Comparison of ENCODE assay signal across 14 cellular contexts in genomic region chr12:14643247-14643646, GRCh38. TPM values are rescaled to one million over a fixed set of nuclear protein-coding genes. Genes with fewer than 3 reads are reported as not detected.
DNase-seq lines count a peak whose midpoint lies in the region; ATAC-seq and TF ChIP-seq lines count a peak whose summit lies in the region.
"Had no signal": no experiment of that assay in that cellular context is flagged by ENCODE, and none has a peak within 500 bp of the region (broad histone marks: within the 10 kb centered on the region; RNA-seq: fewer than 3 reads in every experiment).

No MANE protein-coding gene starts in this region.

- no peak overlapping the region for H4K91ac ChIP-seq in mesenchymal stem cell (ENCODE audit: low read length)

- intact Hi-C loops in activated CD8-positive, alpha-beta T cell treated with anti-CD3 and anti-CD28 coated beads for 36 hours (cut with micrococcal nuclease) = no loop called here

- H3K4ac ChIP-seq in mesenchymal stem cell (ENCODE audit: low read depth in 1 of 2, low read length in 2 of 2) = no peak overlapping the region

- no peak overlapping the region for H2BK5ac ChIP-seq in mesenchymal stem cell (ENCODE audit: low read depth, low read length, poor library complexity, severe bottlenecking)

- H2BK15ac ChIP-seq in mesenchymal stem cell (ENCODE audit: low read depth, poor library complexity, severe bottlenecking) = no peak overlapping the region

- WGBS in mesenchymal stem cell = 38% methylated on average over 5 of the region's 5 CpGs

- no peaks in the 10 kb centered on the region for H3K9me3 Mint-ChIP-seq in activated CD4-positive, alpha-beta T cell treated with anti-CD3 and anti-CD28 coated beads, Interleukin-2, amount 10 ng/mL, durations not matched to agents 7 days and 5 days
- H3K9me3 Mint-ChIP-seq in activated CD8-positive, alpha-beta T cell treated with anti-CD3 and anti-CD28 coated beads for 36 hours = no peaks in the 10 kb centered on the region
- no peaks in the 10 kb centered on the region for H3K9me3 Mint-ChIP-seq in stimulated activated memory B cell treated with anti-CD40 and anti-IgM and Interleukin-4, amounts not matched to agents 10 μg/mL and 1 μg/mL and 100 μg/mL, for 72 hours
- H3K9me3 Mint-ChIP-seq: activated naive CD4-positive, alpha-beta T cell treated with anti-CD3 and anti-CD28 coated beads, Interleukin-2, amount 50 U/mL, for 72 hours had no signal

- no peak overlapping the region for H3K4me2 ChIP-seq in mesenchymal stem cell (ENCODE audit: low read length, poor library complexity, severe bottlenecking)

- H2BK12ac ChIP-seq in mesenchymal stem cell (ENCODE audit: low read length in 2 of 2) = no peak overlapping the region

- H3K23ac ChIP-seq in mesenchymal stem cell (ENCODE audit: low read length in 2 of 2) = no peak overlapping the region

- ATAC-seq in activated CD8-positive, alpha-beta T cell treated with anti-CD3 and anti-CD28 coated beads for 36 hours = peak; percentile 58
- no peak for ATAC-seq in stimulated activated memory B cell treated with anti-CD40 and anti-IgM and Interleukin-4, amounts not matched to agents 10 μg/mL and 1 μg/mL and 100 μg/mL, for 72 hours

- H2AFZ ChIP-seq in mesenchymal stem cell (ENCODE audit: low read depth, low read length) = no peak overlapping the region

- H3K14ac ChIP-seq in mesenchymal stem cell (ENCODE audit: low read length in 2 of 2) = no peak overlapping the region

- H3K4me3 ChIP-seq in mesenchymal stem cell (ENCODE audit: insufficient read depth in 1 of 2, low read depth in 1 of 2, low read length in 2 of 2) = no peak overlapping the region

- peaks cover 5% of the 10 kb centered on the region for H3K27me3 Mint-ChIP-seq in activated CD4-positive, alpha-beta T cell treated with anti-CD3 and anti-CD28 coated beads, Interleukin-2, amount 10 ng/mL, durations not matched to agents 7 days and 5 days
- peaks cover 1% of the 10 kb centered on the region for H3K27me3 Mint-ChIP-seq in activated CD8-positive, alpha-beta T cell treated with anti-CD3 and anti-CD28 coated beads for 36 hours
- H3K27me3 Mint-ChIP-seq in stimulated activated memory B cell treated with anti-CD40 and anti-IgM and Interleukin-4, amounts not matched to agents 10 μg/mL and 1 μg/mL and 100 μg/mL, for 72 hours = no peaks in the 10 kb centered on the region

- H3K18ac ChIP-seq in mesenchymal stem cell (ENCODE audit: low read depth in 1 of 2, low read length in 2 of 2) = no peak overlapping the region

- H3K4me1 ChIP-seq in mesenchymal stem cell (ENCODE audit: control insufficient read depth, insufficient read depth, low read depth, low read length) = no peaks in the 10 kb centered on the region

- H3K27me3 ChIP-seq in mesenchymal stem cell (ENCODE audit: control insufficient read depth in 1 of 2, insufficient read depth in 1 of 2, low read length in 2 of 2) = no peaks in the 10 kb centered on the region

- peak overlapping the region; percentile 68 for H3K27ac Mint-ChIP-seq in activated CD4-positive, alpha-beta T cell treated with anti-CD3 and anti-CD28 coated beads, Interleukin-2, amount 10 ng/mL, durations not matched to agents 7 days and 5 days
- no peak overlapping the region for H3K27ac Mint-ChIP-seq in activated CD8-positive, alpha-beta T cell treated with anti-CD3 and anti-CD28 coated beads for 36 hours
- H3K27ac Mint-ChIP-seq in stimulated activated memory B cell treated with anti-CD40 and anti-IgM and Interleukin-4, amounts not matched to agents 10 μg/mL and 1 μg/mL and 100 μg/mL, for 72 hours = no peak overlapping the region
- H3K27ac Mint-ChIP-seq: activated naive CD4-positive, alpha-beta T cell treated with anti-CD3 and anti-CD28 coated beads, Interleukin-2, amount 50 U/mL, for 72 hours had no signal

- peak; percentile 37 for DNase-seq in activated CD4-positive, alpha-beta T cell treated with anti-CD3 and anti-CD28 coated beads, Interleukin-2, amount 10 ng/mL, durations not matched to agents 7 days and 5 days
- DNase-seq in activated CD4-positive, alpha-beta T cell treated with anti-CD3 and anti-CD28 coated beads, Interleukin-2, amount 50 U/mL, for 4 hours = no peak
- DNase-seq in HCEC 1CT (peak; percentile 42), mesenchymal stem cell (peak; percentile 37), GOT3 (lab: John Stamatoyannopoulos, UW) (no peak), HEK293T (ENCODE audit: extremely low spot score) (no peak)
- DNase-seq in activated CD8-positive, alpha-beta T cell treated with anti-CD3 and anti-CD28 coated beads for 36 hours = no peak
- DNase-seq: NCI-H2081, trophoblast cell had no signal

- no peaks in the 10 kb centered on the region for H3K36me3 Mint-ChIP-seq in activated CD4-positive, alpha-beta T cell treated with anti-CD3 and anti-CD28 coated beads, Interleukin-2, amount 10 ng/mL, durations not matched to agents 7 days and 5 days (ENCODE audit: low read depth)
- H3K36me3 Mint-ChIP-seq in activated CD8-positive, alpha-beta T cell treated with anti-CD3 and anti-CD28 coated beads for 36 hours (ENCODE audit: low read depth) = no peaks in the 10 kb centered on the region
- H3K36me3 Mint-ChIP-seq in stimulated activated memory B cell treated with anti-CD40 and anti-IgM and Interleukin-4, amounts not matched to agents 10 μg/mL and 1 μg/mL and 100 μg/mL, for 72 hours = no peaks in the 10 kb centered on the region
- H3K36me3 Mint-ChIP-seq: activated naive CD4-positive, alpha-beta T cell treated with anti-CD3 and anti-CD28 coated beads, Interleukin-2, amount 50 U/mL, for 72 hours had no signal

- H4K8ac ChIP-seq in mesenchymal stem cell (ENCODE audit: low read length) = no peak overlapping the region

- H3K9me3 ChIP-seq in mesenchymal stem cell (ENCODE audit: control insufficient read depth, low read length) = no peaks in the 10 kb centered on the region

- H3K4me3 Mint-ChIP-seq in activated CD4-positive, alpha-beta T cell treated with anti-CD3 and anti-CD28 coated beads, Interleukin-2, amount 10 ng/mL, durations not matched to agents 7 days and 5 days = peak overlapping the region; percentile 27
- H3K4me3 Mint-ChIP-seq in activated CD8-positive, alpha-beta T cell treated with anti-CD3 and anti-CD28 coated beads for 36 hours = peak overlapping the region; percentile 37
- no peak overlapping the region for H3K4me3 Mint-ChIP-seq in stimulated activated memory B cell treated with anti-CD40 and anti-IgM and Interleukin-4, amounts not matched to agents 10 μg/mL and 1 μg/mL and 100 μg/mL, for 72 hours

- H2AK5ac ChIP-seq in mesenchymal stem cell (ENCODE audit: low read length, severe bottlenecking) = no peak overlapping the region

- H3K4me1 Mint-ChIP-seq in activated CD4-positive, alpha-beta T cell treated with anti-CD3 and anti-CD28 coated beads, Interleukin-2, amount 10 ng/mL, durations not matched to agents 7 days and 5 days = peaks cover 24% of the 10 kb centered on the region
- H3K4me1 Mint-ChIP-seq in activated CD8-positive, alpha-beta T cell treated with anti-CD3 and anti-CD28 coated beads for 36 hours (ENCODE audit: low read depth) = peaks cover 23% of the 10 kb centered on the region
- peaks cover 5% of the 10 kb centered on the region for H3K4me1 Mint-ChIP-seq in stimulated activated memory B cell treated with anti-CD40 and anti-IgM and Interleukin-4, amounts not matched to agents 10 μg/mL and 1 μg/mL and 100 μg/mL, for 72 hours

- no peak for TF ChIP-seq CTCF in activated CD8-positive, alpha-beta T cell treated with anti-CD3 and anti-CD28 coated beads for 36 hours (IDR thresholded peaks at IDR 0.05)

- no peaks in the 10 kb centered on the region for H3K79me1 ChIP-seq in mesenchymal stem cell (replicated peaks; ENCODE audit: low read length, poor library complexity, severe bottlenecking)

- H2BK120ac ChIP-seq in mesenchymal stem cell (ENCODE audit: low read depth, low read length) = no peak overlapping the region

- H3K27ac ChIP-seq in mesenchymal stem cell (ENCODE audit: low read length, poor library complexity, severe bottlenecking) = no peak overlapping the region

- CTCF ChIA-PET in activated CD4-positive, alpha-beta T cell treated with anti-CD3 and anti-CD28 coated beads, Interleukin-2, amount 10 ng/mL, durations not matched to agents 7 days and 5 days (lab: Charles Lee) = interaction anchor here (0.5 to 0.7 kb wide), 2 partner anchors 10 to 31 kb away, joined by 3 read pairs; no protein-coding TSS in a partner anchor
- CTCF ChIA-PET in activated CD8-positive, alpha-beta T cell treated with anti-CD3 and anti-CD28 coated beads for 36 hours (lab: Charles Lee) = interaction anchor here (0.6 kb wide), 1 partner anchor 39 kb away, joined by 3 read pairs; no protein-coding TSS in a partner anchor
- CTCF ChIA-PET in HEK293T (lab: Yijun Ruan, JAX) = no interaction called here

- no peak overlapping the region for H3K9ac ChIP-seq in mesenchymal stem cell (ENCODE audit: low read length)

- H3K36me3 ChIP-seq in mesenchymal stem cell (ENCODE audit: control insufficient read depth in 1 of 2, insufficient read depth in 2 of 2, low read depth in 1 of 2, low read length in 2 of 2) = no peaks in the 10 kb centered on the region

- POLR2A ChIA-PET in activated CD4-positive, alpha-beta T cell treated with anti-CD3 and anti-CD28 coated beads, Interleukin-2, amount 10 ng/mL, durations not matched to agents 7 days and 5 days (lab: Charles Lee) = interaction anchor here (0.6 kb wide), 1 partner anchor 131 kb away, joined by 3 read pairs; a partner anchor contains a TSS
- POLR2A ChIA-PET in activated CD8-positive, alpha-beta T cell treated with anti-CD3 and anti-CD28 coated beads for 36 hours (lab: Charles Lee) = no interaction called here
- POLR2A ChIA-PET in HEK293T (lab: Yijun Ruan, JAX) = no interaction called here

TF ChIP-seq in HEK293T, 16 proteins besides CTCF, POLR2A, EP300 and RAD21:
- TF ChIP-seq FOXM1 (IDR thresholded peaks at IDR 0.05; ENCODE audit: borderline replicate concordance) (no peak), LEF1 (IDR thresholded peaks at IDR 0.05; ENCODE audit: borderline replicate concordance) (no peak), FOXA1 (IDR thresholded peaks at IDR 0.05) (no peak), ZNF384 (IDR thresholded peaks at IDR 0.05) (no peak), ELF4 (IDR thresholded peaks at IDR 0.05) (no peak), NFRKB (IDR thresholded peaks at IDR 0.05) (no peak), SUZ12 (IDR thresholded peaks at IDR 0.05) (no peak), HDGF (IDR thresholded peaks at IDR 0.05; ENCODE audit: borderline replicate concordance) (no peak), FOXK2 (IDR thresholded peaks at IDR 0.05) (no peak), L3MBTL2 (conservative IDR thresholded peaks at IDR 0.05) (no peak)

RNA-seq across cellular contexts. Expression of gene GUCY2C, which starts 53.2 kb away (rescaled TPM):
- total RNA-seq in activated CD4-positive, alpha-beta T cell treated with anti-CD3 and anti-CD28 coated beads, Interleukin-2, amount 10 ng/mL, durations not matched to agents 7 days and 5 days = not detected
- not detected for total RNA-seq in activated CD8-positive, alpha-beta T cell treated with anti-CD3 and anti-CD28 coated beads for 36 hours
- polyA plus RNA-seq in mesenchymal stem cell (2013, experiment 1 of 2) = 0.03 TPM
- 0.03 TPM for polyA plus RNA-seq in mesenchymal stem cell (2013, experiment 2 of 2)
- total RNA-seq: activated naive CD4-positive, alpha-beta T cell treated with anti-CD3 and anti-CD28 coated beads, Interleukin-2, amount 50 U/mL, for 72 hours; dermis microvascular lymphatic vessel endothelial cell; glomerular endothelial cell; mesenteric fat pad had no signal

Comparison
In these comparisons a context has a peak if more than half of its experiments do, and no peak if none do; other contexts are left out.
1. DNase-seq: peak in activated CD4-positive, alpha-beta T cell treated with anti-CD3 and anti-CD28 coated beads, Interleukin-2, amount 10 ng/mL, durations not matched to agents 7 days and 5 days (single experiment), HCEC 1CT (single experiment) and mesenchymal stem cell (single experiment); none in activated CD4-positive, alpha-beta T cell treated with anti-CD3 and anti-CD28 coated beads, Interleukin-2, amount 50 U/mL, for 4 hours (0 of 2), activated CD8-positive, alpha-beta T cell treated with anti-CD3 and anti-CD28 coated beads for 36 hours (single experiment), GOT3 (single experiment) and HEK293T (single experiment).